ENCODE assay signal across 32 cellular contexts in genomic region chr12:19496249-19497208, GRCh38. TPM values are rescaled to one million over a fixed set of nuclear protein-coding genes. Genes with fewer than 3 reads are reported as not detected.
DNase-seq lines count a peak whose midpoint lies in the region; ATAC-seq, FAIRE-seq and TF ChIP-seq lines count a peak whose summit lies in the region.
"Had no signal": no experiment of that assay in that cellular context is flagged by ENCODE, and none has a peak within 500 bp of the region (broad histone marks: within the 10 kb centered on the region; RNA-seq: fewer than 3 reads in every experiment).

No MANE protein-coding gene starts in this region.

- ATAC-seq in activated T-cell treated with anti-CD3 and anti-CD28 coated beads, Interleukin-2, amount 50 U/mL, for 72 hours (replicated peaks in 1 of 2): no peak
- ATAC-seq: activated naive CD4-positive, alpha-beta T cell treated with anti-CD3 and anti-CD28 coated beads, Interleukin-2, amount 50 U/mL, for 72 hours; gastroesophageal sphincter had no signal

- H3K27ac ChIP-seq in HUES64 (ENCODE audit: low read depth, low read length) (peak overlapping the region; percentile 87; the same call in 1 of the 2 replicates), breast epithelium (no peak overlapping the region)
- H3K27ac ChIP-seq: GM23248, HL-60, PC-9, transverse colon, WERI-Rb-1 had no signal

- H3K36me3 ChIP-seq in HUES64 (ENCODE audit: insufficient read depth, low read length) (peaks cover 77% of the 10 kb centered on the region), breast epithelium (no peaks in the 10 kb centered on the region)

- DNase-seq in activated T-cell treated with anti-CD3 and anti-CD28 coated beads, Interleukin-2, amount 50 U/mL, for 72 hours: no peak
- DNase-seq in activated T-cell treated with anti-CD3 and anti-CD28 coated beads, Interleukin-2, amount 50 U/mL, for 48 hours: no peak
- DNase-seq in frontal cortex (ENCODE audit: low spot score in 2 of 2) (no peak), osteocyte (ENCODE audit: extremely low spot score, unreplicated experiment) (no peak), glomerular visceral epithelial cell (ENCODE audit: extremely low spot score) (no peak), posterior cingulate gyrus (no peak), breast epithelium (ENCODE audit: low spot score in 2 of 2) (no peak)
- DNase-seq: activated CD4-positive, alpha-beta T cell treated with anti-CD3 and anti-CD28 coated beads, Interleukin-2, amount 10 ng/mL, durations not matched to agents 24 days and 14 days; AML-193; aorta; CD8-positive, alpha-beta memory T cell; central memory CD4-positive, alpha-beta T cell; DMS153; GM23248; NCI-H1694 treated with DMSO at 0.1 percent for 48 hours; NCI-H524; NK-92 treated with Interleukin-12 subunit alpha and Interleukin-12 subunit beta, amount 100 ng/mL, for 24 hours; PC-9; Right ventricle myocardium superior; stimulated activated CD4-positive, alpha-beta T cell treated with anti-CD3 and anti-CD28 coated beads, Interleukin-1b, Interleukin-23, amount 100 ng/mL, for 48 hours; T1000; transverse colon; WERI-Rb-1 had no signal

- peaks cover 31% of the 10 kb centered on the region for H3K4me1 Mint-ChIP-seq in activated T-cell treated with anti-CD3 and anti-CD28 coated beads, Interleukin-2, amount 50 U/mL, for 72 hours (ENCODE audit: low read depth)
- H3K4me1 Mint-ChIP-seq in osteocyte (ENCODE audit: unreplicated experiment): peaks cover 5% of the 10 kb centered on the region

- H3K9me3 ChIP-seq in HUES64 (ENCODE audit: insufficient read depth, low read depth, low read length) (no peaks in the 10 kb centered on the region), breast epithelium (no peaks in the 10 kb centered on the region)
- H3K9me3 ChIP-seq: gastroesophageal sphincter, transverse colon had no signal

- intact Hi-C loops in posterior cingulate gyrus (cut with DNase I): no loop called here
- intact Hi-C loops in breast epithelium (cut with DNase I; ENCODE audit: low total_unique reads): no loop called here

- no peaks in the 10 kb centered on the region for H3K27me3 Mint-ChIP-seq in activated T-cell treated with anti-CD3 and anti-CD28 coated beads, Interleukin-2, amount 50 U/mL, for 72 hours (ENCODE audit: low read depth)
- no peaks in the 10 kb centered on the region for H3K27me3 Mint-ChIP-seq in osteocyte (ENCODE audit: unreplicated experiment)
- H3K27me3 Mint-ChIP-seq: activated CD4-positive, alpha-beta T cell treated with anti-CD3 and anti-CD28 coated beads, Interleukin-2, amount 10 ng/mL, durations not matched to agents 24 days and 14 days; CD8-positive, alpha-beta memory T cell; dendritic cell treated with granulocyte-macrophage colony-stimulating factor and Interleukin-4, amounts not matched to agents 40 ng/mL and 50 ng/mL, for 4 days had no signal

- no peak for TF ChIP-seq POLR2A in breast epithelium (IDR thresholded peaks at IDR 0.05)

- H3K27me3 ChIP-seq in HUES64 (ENCODE audit: insufficient read depth, low read length) (no peaks in the 10 kb centered on the region), breast epithelium (no peaks in the 10 kb centered on the region)
- H3K27me3 ChIP-seq: gastroesophageal sphincter, transverse colon had no signal

- no peak overlapping the region for H3K9ac ChIP-seq in HUES64 (ENCODE audit: low read depth, low read length)
- H3K9ac ChIP-seq: GM23248 had no signal

- no peaks in the 10 kb centered on the region for H3K9me3 Mint-ChIP-seq in activated T-cell treated with anti-CD3 and anti-CD28 coated beads, Interleukin-2, amount 50 U/mL, for 72 hours
- no peaks in the 10 kb centered on the region for H3K9me3 Mint-ChIP-seq in osteocyte (ENCODE audit: unreplicated experiment)
- H3K9me3 Mint-ChIP-seq: activated CD4-positive, alpha-beta T cell treated with anti-CD3 and anti-CD28 coated beads, Interleukin-2, amount 10 ng/mL, durations not matched to agents 24 days and 14 days; activated naive CD4-positive, alpha-beta T cell treated with anti-CD3 and anti-CD28 coated beads, Interleukin-2, amount 50 U/mL, for 72 hours; CD8-positive, alpha-beta memory T cell; dendritic cell treated with granulocyte-macrophage colony-stimulating factor and Interleukin-4, amounts not matched to agents 40 ng/mL and 50 ng/mL, for 4 days had no signal

- TF ChIP-seq CTCF in osteocyte (IDR thresholded peaks at IDR 0.05): no peak
- no peak for TF ChIP-seq CTCF in breast epithelium (IDR thresholded peaks at IDR 0.05)

- H3K4me1 ChIP-seq in HUES64 (ENCODE audit: insufficient read depth, low read length) (peaks cover 37% of the 10 kb centered on the region), breast epithelium (no peaks in the 10 kb centered on the region)
- H3K4me1 ChIP-seq: transverse colon had no signal

- WGBS in HUES64: 52% methylated on average over 3 of the region's 6 CpGs

- H3K4me3 Mint-ChIP-seq in activated T-cell treated with anti-CD3 and anti-CD28 coated beads, Interleukin-2, amount 50 U/mL, for 72 hours: no peak overlapping the region
- H3K4me3 Mint-ChIP-seq in osteocyte (ENCODE audit: unreplicated experiment): no peak overlapping the region
- H3K4me3 Mint-ChIP-seq: activated CD4-positive, alpha-beta T cell treated with anti-CD3 and anti-CD28 coated beads, Interleukin-2, amount 10 ng/mL, durations not matched to agents 24 days and 14 days; dendritic cell treated with granulocyte-macrophage colony-stimulating factor and Interleukin-4, amounts not matched to agents 40 ng/mL and 50 ng/mL, for 4 days had no signal

- H3K36me3 Mint-ChIP-seq in activated T-cell treated with anti-CD3 and anti-CD28 coated beads, Interleukin-2, amount 50 U/mL, for 72 hours (ENCODE audit: insufficient read depth in 2 of 2): peaks cover 0 to 25% of the 10 kb centered on the region in 2 donors
- H3K36me3 Mint-ChIP-seq in osteocyte (ENCODE audit: unreplicated experiment): peaks cover 17% of the 10 kb centered on the region

- FAIRE-seq in frontal cortex (lab: Jason Lieb, UNC): peak; percentile 65
- FAIRE-seq: endometrium, keratinocyte had no signal

- no peak overlapping the region for H3K4me3 ChIP-seq in HUES64 (ENCODE audit: low read length)
- no peak overlapping the region for H3K4me3 ChIP-seq in breast epithelium
- H3K4me3 ChIP-seq: gastroesophageal sphincter, GM23248, lung, PC-9, smooth muscle cell, transverse colon had no signal

- peak overlapping the region; percentile 35 for H3K27ac Mint-ChIP-seq in activated T-cell treated with anti-CD3 and anti-CD28 coated beads, Interleukin-2, amount 50 U/mL, for 72 hours
- peak overlapping the region; percentile 45 for H3K27ac Mint-ChIP-seq in osteocyte (ENCODE audit: unreplicated experiment)
- H3K27ac Mint-ChIP-seq: dendritic cell treated with granulocyte-macrophage colony-stimulating factor and Interleukin-4, amounts not matched to agents 40 ng/mL and 50 ng/mL, for 4 days had no signal

RNA-seq across cellular contexts. Expression of gene AEBP2, which starts 57.2 kb away (rescaled TPM):
- total RNA-seq in activated T-cell treated with anti-CD3 and anti-CD28 coated beads, Interleukin-2, amount 50 U/mL, for 72 hours: 10 to 100 TPM; 59.4 to 64.5 TPM
- 21.8 TPM for polyA plus RNA-seq in HUES64 (2013, experiment 1 of 2)
- polyA plus RNA-seq in HUES64 (2013, experiment 2 of 2): 24.3 TPM
- total RNA-seq in frontal cortex (42.0 TPM), osteocyte (33.5 and 35.8 TPM in 2 replicates), breast epithelium (10 to 100 TPM; 38.2 to 50.3 (median 42.0) TPM)
